In genomic region chr3:132660745-132661067, GRCh38 we compare ENCODE assay signal across 8 cellular contexts. TPM values are rescaled to one million over a fixed set of nuclear protein-coding genes. Genes with fewer than 3 reads are reported as not detected.
DNase-seq lines count a peak whose midpoint lies in the region; ATAC-seq, FAIRE-seq and TF ChIP-seq lines count a peak whose summit lies in the region.

No MANE protein-coding gene starts in this region.

- no peak for TF ChIP-seq POLR2A in K562 (conservative IDR thresholded peaks at IDR 0.05)

- BruUV-seq in K562 (replicated peaks; lab: Mats Ljungman, UMichigan) = no TSS peak

- DNase-seq in K562 (ENCODE audit: extremely low read depth in 1 of 4, low spot score in 3 of 4) (peak in 1 of 4 experiments; percentile 38), kidney (no peak)

- TF ChIP-seq EP300 in K562 (IDR thresholded peaks at IDR 0.05; ENCODE audit: low read length) = no peak

- H3K9me1 ChIP-seq in K562 (ENCODE audit: control insufficient read depth, insufficient read depth, low read length) = no peaks in the 10 kb centered on the region

- TF ChIP-seq CTCF in 22Rv1 (IDR thresholded peaks at IDR 0.05) (no peak), K562 (IDR thresholded peaks at IDR 0.05 in 2 of 3, conservative IDR thresholded peaks at IDR 0.05 in 1 of 3; ENCODE audit: insufficient read depth in 2 of 3, low read depth in 1 of 3, low read length in 3 of 3) (no peak), kidney (IDR thresholded peaks at IDR 0.05; ENCODE audit: borderline replicate concordance, extremely low read depth, insufficient read depth) (no peak)

- ATAC-seq in GM18858 (IDR thresholded peaks at IDR 0.05; ENCODE audit: unreplicated experiment) (peak; percentile 10), K562 (peak; percentile 63; the same call in 2 of the 3 replicates), GM18498 (IDR thresholded peaks at IDR 0.05; ENCODE audit: unreplicated experiment) (no peak), HG02798 (IDR thresholded peaks at IDR 0.05; ENCODE audit: poor library complexity, unreplicated experiment) (no peak)

- no peak for TF ChIP-seq RAD21 in K562 (CRISPR knock-in tag; conservative IDR thresholded peaks at IDR 0.05 in 1 of 2, IDR thresholded peaks at IDR 0.05 in 1 of 2)

- H2AFZ ChIP-seq in K562 (ENCODE audit: low read depth, low read length) = peak overlapping the region; percentile 99

- H3K9ac ChIP-seq in HUES64 (ENCODE audit: low read depth, low read length) = peak overlapping the region; percentile 85
- H3K9ac ChIP-seq in K562 (ENCODE audit: insufficient read depth in 1 of 2, low read depth in 2 of 2, low read length in 2 of 2) = peak overlapping the region; percentile 90 to 98
- peak overlapping the region; percentile 78 to 98 for H3K9ac ChIP-seq in kidney (ENCODE audit: low read length in 2 of 2)
- H3K9ac ChIP-seq in subcutaneous abdominal adipose tissue (ENCODE audit: low read length in 5 of 5) = peak overlapping the region; percentile 82 to 93 (median 89)

- WGBS in HUES64 = under 1% methylated on average over 11 of the region's 11 CpGs
- 0% methylated on average over 11 of the region's 11 CpGs for WGBS in K562 (ENCODE audit: insufficient coverage, low coverage, missing lambda C conversion rate)

- H3K36me3 ChIP-seq in HUES64 (ENCODE audit: insufficient read depth, low read length) (peaks cover 2% of the 10 kb centered on the region; the same call in 1 of the 2 replicates), K562 (ENCODE audit: control insufficient read depth, insufficient read depth, low read length) (peaks cover 8% of the 10 kb centered on the region; the same call in 2 of the 3 replicates), kidney (ENCODE audit: control insufficient read depth in 1 of 2, insufficient read depth in 2 of 2, low read length in 2 of 2) (no peaks in the 10 kb centered on the region), subcutaneous abdominal adipose tissue (ENCODE audit: control insufficient read depth in 5 of 5, insufficient read depth in 5 of 5, low read length in 5 of 5) (no peaks in the 10 kb centered on the region)

- H3K9me3 ChIP-seq in HUES64 (ENCODE audit: insufficient read depth, low read depth, low read length) (no peaks in the 10 kb centered on the region), K562 (replicated peaks; ENCODE audit: control insufficient read depth, insufficient read depth, low read depth, low read length) (no peaks in the 10 kb centered on the region), kidney (ENCODE audit: control insufficient read depth in 1 of 2, low read length in 2 of 2) (no peaks in the 10 kb centered on the region), subcutaneous abdominal adipose tissue (ENCODE audit: control insufficient read depth in 5 of 5, low read length in 5 of 5) (no peaks in the 10 kb centered on the region)

- H3K79me2 ChIP-seq in K562 (ENCODE audit: control insufficient read depth, insufficient read depth, low read length) = peaks cover 59% of the 10 kb centered on the region

- POLR2A ChIA-PET in K562 (lab: Yijun Ruan, JAX) = interaction anchor here (0.9 to 1.5 kb wide), 2 partner anchors 9 to 15 kb away, joined by 4 to 5 read pairs; no protein-coding TSS in a partner anchor

- peak overlapping the region; percentile 72 for H3K27ac ChIP-seq in 22Rv1
- H3K27ac ChIP-seq in HUES64 (ENCODE audit: low read depth, low read length) = no peak overlapping the region
- H3K27ac ChIP-seq in K562 (ENCODE audit: extremely low read depth, low read depth, low read length) = peak overlapping the region; percentile 91
- peak overlapping the region; percentile 94 to 98 for H3K27ac ChIP-seq in kidney (ENCODE audit: low read depth in 2 of 2, low read length in 2 of 2)
- H3K27ac ChIP-seq in subcutaneous abdominal adipose tissue (ENCODE audit: low read depth, low read length) = peak overlapping the region; percentile 92

- intact Hi-C loops in K562 (cut with micrococcal nuclease) (no loop called here), kidney (cut with DNase I) (no loop called here)

- FAIRE-seq in K562 (lab: Jason Lieb, UNC) = peak; percentile 52
- FAIRE-seq in kidney (lab: Jason Lieb, UNC) = no peak

- in situ Hi-C loops in K562 (cut with MboI) = no loop called here

- peak overlapping the region; percentile 93 for H3K4me2 ChIP-seq in K562 (ENCODE audit: insufficient read depth, low read length)

- H3K4me3 ChIP-seq in HUES64 (ENCODE audit: low read length) (peak overlapping the region; percentile 74), K562 (peak overlapping the region; percentile 91), kidney (ENCODE audit: low read length in 2 of 2) (peak overlapping the region; percentile 78 to 97), subcutaneous abdominal adipose tissue (ENCODE audit: low read depth in 1 of 5, low read length in 5 of 5) (peak overlapping the region; percentile 77 to 97 (median 92))

- CTCF ChIA-PET in K562 (lab: Yijun Ruan, JAX; ENCODE audit: low intra/inter-chr PET ratio) = no interaction called here

- H4K20me1 ChIP-seq in K562 (replicated peaks; ENCODE audit: control insufficient read depth, insufficient read depth, low read length) = no peaks in the 10 kb centered on the region

- H3K27me3 ChIP-seq in HUES64 (ENCODE audit: insufficient read depth, low read length) = no peaks in the 10 kb centered on the region
- H3K27me3 ChIP-seq in K562 (ENCODE audit: control insufficient read depth in 2 of 2, insufficient read depth in 2 of 2, low read length in 2 of 2) = no peaks in the 10 kb centered on the region
- H3K27me3 ChIP-seq in subcutaneous abdominal adipose tissue (ENCODE audit: control insufficient read depth in 5 of 5, insufficient read depth in 4 of 5, low read length in 5 of 5) = no peaks in the 10 kb centered on the region

- peaks cover 8% of the 10 kb centered on the region; the same call in 1 of the 2 replicates for H3K4me1 ChIP-seq in HUES64 (ENCODE audit: insufficient read depth, low read length)
- peaks cover 0 to 9% of the 10 kb centered on the region in 2 experiments; a peak in 3 of 5 replicates for H3K4me1 ChIP-seq in K562 (replicated peaks in 1 of 2; ENCODE audit: control insufficient read depth in 2 of 2, insufficient read depth in 2 of 2, low read length in 2 of 2)
- H3K4me1 ChIP-seq in kidney (ENCODE audit: control insufficient read depth in 1 of 2, insufficient read depth in 1 of 2, low read depth in 1 of 2, low read length in 2 of 2) = peaks cover 3 to 10% of the 10 kb centered on the region in 2 donors
- peaks cover 3 to 45% (median 34%) of the 10 kb centered on the region in 5 donors for H3K4me1 ChIP-seq in subcutaneous abdominal adipose tissue (ENCODE audit: control insufficient read depth in 5 of 5, insufficient read depth in 5 of 5, low read length in 5 of 5)

TF ChIP-seq in K562, 482 proteins besides CTCF, POLR2A, EP300 and RAD21 (continues in another document):
- TF ChIP-seq COPS2 (conservative IDR thresholded peaks at IDR 0.05) = no peak

RNA-seq across cellular contexts. Expression of gene UBA5, which starts 0.6 kb away (rescaled TPM):
- 37.3 TPM for polyA plus RNA-seq in HUES64 (2013, experiment 1 of 2)
- 39.7 TPM for polyA plus RNA-seq in HUES64 (2013, experiment 2 of 2)
- total RNA-seq in K562 (2011; cell fraction: chromatin; rRNA removed; ENCODE audit: low replicate concordance) = 21.8 and 67.7 TPM in 2 replicates
- total RNA-seq in K562 (2011; cell fraction: nucleolus; rRNA removed) = 11.7 and 16.6 TPM in 2 replicates
- total RNA-seq in K562 (2011; cell fraction: nucleoplasm; rRNA removed) = 29.8 and 40.5 TPM in 2 replicates
- 71.1 and 81.2 TPM in 2 replicates for total RNA-seq in K562 (2014; rRNA removed)
- 27.6 and 32.8 TPM in 2 replicates for total RNA-seq in K562 (2014; rRNA removed; fragmentation: Illumina TruSeq; extraction: Trizol)
- total RNA-seq in K562 (2015; rRNA removed; fragmentation: Illumina TruSeq; extraction: Trizol) = 28.9 and 29.1 TPM in 2 replicates
- total RNA-seq in K562 (2021) = 32.1 and 36.6 TPM in 2 replicates
- polyA plus RNA-seq in K562 (2011; rRNA removed) = 41.4 and 53.9 TPM in 2 replicates
- 14.2 and 20.0 TPM in 2 replicates for polyA plus RNA-seq in K562 (2011; cell fraction: cytosol; rRNA removed)
- polyA plus RNA-seq in K562 (2011; cell fraction: nucleus; rRNA removed) = 37.1 and 41.1 TPM in 2 replicates
- 36.1 and 37.5 TPM in 2 replicates for polyA plus RNA-seq in K562 (2012)
- polyA plus RNA-seq in K562 (2014; fragmentation: Illumina TruSeq; extraction: Trizol) = 28.0 and 29.4 TPM in 2 replicates
- 1 to 10 TPM; 8.1 TPM for polyA plus RNA-seq in K562 (2014; fragmentation: Nextera tagmentation; extraction: Ambion mirVana)
- 60.5 and 78.6 TPM in 2 replicates for polyA plus RNA-seq in K562 (2014; rRNA removed)
- polyA minus RNA-seq in K562 (2011; rRNA and poly(A)+ RNA removed) = 38.3 and 44.4 TPM in 2 replicates
- 35.2 and 35.5 TPM in 2 replicates for polyA minus RNA-seq in K562 (2011; cell fraction: cytosol; rRNA and poly(A)+ RNA removed)
- polyA minus RNA-seq in K562 (2011; cell fraction: nucleus; rRNA and poly(A)+ RNA removed) = 60.2 and 81.1 TPM in 2 replicates
- total RNA-seq in kidney = 45.1 TPM
- polyA plus RNA-seq in kidney (ENCODE audit: insufficient read depth, low read depth, low replicate concordance) = 32.1 TPM

RNA-seq across cellular contexts. Expression of gene ACAD11, which starts 1.1 kb away (rescaled TPM):
- 8.3 TPM for polyA plus RNA-seq in HUES64 (2013, experiment 1 of 2)
- polyA plus RNA-seq in HUES64 (2013, experiment 2 of 2) = 13.1 TPM
- total RNA-seq in K562 (2011; cell fraction: chromatin; rRNA removed; ENCODE audit: low replicate concordance) = 18.5 and 26.7 TPM in 2 replicates
- total RNA-seq in K562 (2011; cell fraction: nucleolus; rRNA removed) = 9.3 and 9.8 TPM in 2 replicates
- 11.5 and 14.9 TPM in 2 replicates for total RNA-seq in K562 (2011; cell fraction: nucleoplasm; rRNA removed)
- total RNA-seq in K562 (2014; rRNA removed) (4.0 and 6.0 TPM in 2 replicates), K562 (2014; rRNA removed; fragmentation: Illumina TruSeq; extraction: Trizol) (3.5 and 4.2 TPM in 2 replicates), K562 (2015; rRNA removed; fragmentation: Illumina TruSeq; extraction: Trizol) (3.8 and 4.3 TPM in 2 replicates), K562 (2021) (3.4 and 3.7 TPM in 2 replicates), kidney (21.4 TPM)
- polyA plus RNA-seq in K562 (2011; rRNA removed) (8.4 and 8.7 TPM in 2 replicates), K562 (2014; fragmentation: Illumina TruSeq; extraction: Trizol) (3.6 and 5.0 TPM in 2 replicates), K562 (2014; fragmentation: Nextera tagmentation; extraction: Ambion mirVana) (1 to 10 TPM; 1.3 to 2.1 TPM), K562 (2014; rRNA removed) (6.3 and 7.4 TPM in 2 replicates), kidney (ENCODE audit: insufficient read depth, low read depth, low replicate concordance) (47.7 TPM)
- polyA plus RNA-seq in K562 (2011; cell fraction: cytosol; rRNA removed) = 1.3 and 2.6 TPM in 2 replicates
- polyA plus RNA-seq in K562 (2011; cell fraction: nucleus; rRNA removed) = 17.3 and 20.0 TPM in 2 replicates
- polyA plus RNA-seq in K562 (2012) = 3.3 and 7.8 TPM in 2 replicates
- 8.2 and 15.5 TPM in 2 replicates for polyA minus RNA-seq in K562 (2011; rRNA and poly(A)+ RNA removed)
- polyA minus RNA-seq in K562 (2011; cell fraction: cytosol; rRNA and poly(A)+ RNA removed) = 1.7 and 2.0 TPM in 2 replicates
- polyA minus RNA-seq in K562 (2011; cell fraction: nucleus; rRNA and poly(A)+ RNA removed) = 13.1 and 17.4 TPM in 2 replicates

Comparison
In these comparisons a context has a peak if more than half of its experiments do, and no peak if none do; other contexts are left out.
1. ATAC-seq: peak in GM18858 (single experiment) and K562 (single experiment); none in GM18498 (single experiment) and HG02798 (single experiment).
2. Peak in every context shown above with its lines, with median percentiles within 50 percentile points of each other: H3K4me3 ChIP-seq and H3K9ac ChIP-seq.